16 cellular contexts compared by ENCODE assay signal in the genomic region with DNA sequence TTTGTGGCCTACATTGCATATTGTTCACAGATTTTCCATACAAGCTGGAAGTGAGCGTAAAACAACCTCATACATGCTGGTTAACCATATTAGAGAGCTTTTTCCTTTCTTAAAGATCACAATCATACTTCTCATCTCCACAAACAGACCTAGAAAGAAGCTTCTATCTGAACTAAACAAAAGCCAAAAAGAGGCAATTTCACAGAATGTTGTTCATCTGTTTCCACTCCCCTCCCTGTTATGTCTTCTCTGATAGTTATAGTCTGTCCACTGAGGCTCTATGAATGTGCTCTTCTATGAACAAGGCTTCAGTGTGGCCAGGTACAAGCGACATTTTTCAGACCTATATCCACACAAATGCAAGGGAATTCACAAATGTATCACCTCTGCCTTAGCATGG.
DNase-seq lines count a peak whose midpoint lies in the region; ATAC-seq, FAIRE-seq and TF ChIP-seq lines count a peak whose summit lies in the region.
"Had no signal": no experiment of that assay in that cellular context is flagged by ENCODE, and none has a peak within 500 bp of the region (broad histone marks: within the 10 kb centered on the region; RNA-seq: fewer than 3 reads in every experiment).

No MANE protein-coding gene starts in this region.

- intact Hi-C loops in activated T-helper 1 cell treated with anti-CD3 and anti-CD28 coated beads, Interleukin-12 subunit alpha, Interleukin-12 subunit beta, Interleukin-2, Interleukin-4 antibody, amounts not matched to agents 30 ng/mL and 10 ng/mL and 1 ng/mL, durations not matched to agents 14 hours and 24 hours and 36 hours (cut with micrococcal nuclease), result loop anchor here (2.0 kb wide), 1 partner anchor 59 kb away; no protein-coding TSS in a partner anchor
- intact Hi-C loops in activated CD4-positive, alpha-beta memory T cell treated with anti-CD3 and anti-CD28 coated beads for 36 hours (cut with micrococcal nuclease), result no loop called here
- intact Hi-C loops in left lung (cut with DNase I), result no loop called here

- no peaks in the 10 kb centered on the region for H3K36me3 ChIP-seq in left lung

- CTCF ChIA-PET in activated CD4-positive, alpha-beta memory T cell treated with anti-CD3 and anti-CD28 coated beads for 36 hours (lab: Charles Lee), result interaction anchor here (0.6 to 1.9 kb wide), 3 partner anchors 22 to 98 kb away, joined by 4 to 6 read pairs (median 5); no protein-coding TSS in a partner anchor

- H3K9me3 Mint-ChIP-seq in activated T-helper 1 cell treated with anti-CD3 and anti-CD28 coated beads, Interleukin-12 subunit alpha, Interleukin-12 subunit beta, Interleukin-2, Interleukin-4 antibody, amounts not matched to agents 30 ng/mL and 10 ng/mL and 1 ng/mL, durations not matched to agents 14 hours and 24 hours and 36 hours, result peaks cover 10% of the 10 kb centered on the region
- no peaks in the 10 kb centered on the region for H3K9me3 Mint-ChIP-seq in memory B cell
- H3K9me3 Mint-ChIP-seq in activated CD4-positive, alpha-beta memory T cell treated with anti-CD3 and anti-CD28 coated beads for 36 hours, result peaks cover 4% of the 10 kb centered on the region
- H3K9me3 Mint-ChIP-seq in activated T-helper 17 cell treated with anti-CD3 and anti-CD28 coated beads, Interleukin-2, amount 50 U/mL, for 72 hours, result no peaks in the 10 kb centered on the region

- H3K36me3 Mint-ChIP-seq in activated T-helper 1 cell treated with anti-CD3 and anti-CD28 coated beads, Interleukin-12 subunit alpha, Interleukin-12 subunit beta, Interleukin-2, Interleukin-4 antibody, amounts not matched to agents 30 ng/mL and 10 ng/mL and 1 ng/mL, durations not matched to agents 14 hours and 24 hours and 36 hours (ENCODE audit: low read depth), result peaks cover 19% of the 10 kb centered on the region
- peaks cover 14% of the 10 kb centered on the region for H3K36me3 Mint-ChIP-seq in memory B cell
- peaks cover 24% of the 10 kb centered on the region for H3K36me3 Mint-ChIP-seq in activated CD4-positive, alpha-beta memory T cell treated with anti-CD3 and anti-CD28 coated beads for 36 hours
- H3K36me3 Mint-ChIP-seq in activated T-helper 17 cell treated with anti-CD3 and anti-CD28 coated beads, Interleukin-2, amount 50 U/mL, for 72 hours (ENCODE audit: low read depth), result peaks cover 41% of the 10 kb centered on the region

- peak; percentile 5 for FAIRE-seq in GM18507 (lab: Jason Lieb, UNC)
- FAIRE-seq: D721Med had no signal

- H3K27ac Mint-ChIP-seq in activated T-helper 1 cell treated with anti-CD3 and anti-CD28 coated beads, Interleukin-12 subunit alpha, Interleukin-12 subunit beta, Interleukin-2, Interleukin-4 antibody, amounts not matched to agents 30 ng/mL and 10 ng/mL and 1 ng/mL, durations not matched to agents 14 hours and 24 hours and 36 hours, result peak overlapping the region; percentile 73
- peak overlapping the region; percentile 5 for H3K27ac Mint-ChIP-seq in memory B cell
- H3K27ac Mint-ChIP-seq in activated CD4-positive, alpha-beta memory T cell treated with anti-CD3 and anti-CD28 coated beads for 36 hours, result no peak overlapping the region
- no peak overlapping the region for H3K27ac Mint-ChIP-seq in activated T-helper 17 cell treated with anti-CD3 and anti-CD28 coated beads, Interleukin-2, amount 50 U/mL, for 72 hours
- H3K27ac Mint-ChIP-seq: CD14-positive monocyte; CD8-positive, alpha-beta T cell had no signal

- H3K4me3 Mint-ChIP-seq in activated T-helper 1 cell treated with anti-CD3 and anti-CD28 coated beads, Interleukin-12 subunit alpha, Interleukin-12 subunit beta, Interleukin-2, Interleukin-4 antibody, amounts not matched to agents 30 ng/mL and 10 ng/mL and 1 ng/mL, durations not matched to agents 14 hours and 24 hours and 36 hours, result no peak overlapping the region
- no peak overlapping the region for H3K4me3 Mint-ChIP-seq in memory B cell
- no peak overlapping the region for H3K4me3 Mint-ChIP-seq in activated CD4-positive, alpha-beta memory T cell treated with anti-CD3 and anti-CD28 coated beads for 36 hours
- H3K4me3 Mint-ChIP-seq in activated T-helper 17 cell treated with anti-CD3 and anti-CD28 coated beads, Interleukin-2, amount 50 U/mL, for 72 hours, result no peak overlapping the region
- H3K4me3 Mint-ChIP-seq: CD14-positive monocyte; CD8-positive, alpha-beta T cell had no signal

- no peak overlapping the region for H3K4me3 ChIP-seq in left lung
- H3K4me3 ChIP-seq: A549 had no signal

- H3K27me3 Mint-ChIP-seq in activated T-helper 1 cell treated with anti-CD3 and anti-CD28 coated beads, Interleukin-12 subunit alpha, Interleukin-12 subunit beta, Interleukin-2, Interleukin-4 antibody, amounts not matched to agents 30 ng/mL and 10 ng/mL and 1 ng/mL, durations not matched to agents 14 hours and 24 hours and 36 hours (ENCODE audit: insufficient read depth), result no peaks in the 10 kb centered on the region
- H3K27me3 Mint-ChIP-seq in memory B cell, result no peaks in the 10 kb centered on the region
- no peaks in the 10 kb centered on the region for H3K27me3 Mint-ChIP-seq in activated CD4-positive, alpha-beta memory T cell treated with anti-CD3 and anti-CD28 coated beads for 36 hours
- H3K27me3 Mint-ChIP-seq in activated T-helper 17 cell treated with anti-CD3 and anti-CD28 coated beads, Interleukin-2, amount 50 U/mL, for 72 hours, result no peaks in the 10 kb centered on the region

- H3K4me1 ChIP-seq in left lung, result no peaks in the 10 kb centered on the region
- H3K4me1 ChIP-seq: A549 had no signal

- H3K4me1 Mint-ChIP-seq in activated T-helper 1 cell treated with anti-CD3 and anti-CD28 coated beads, Interleukin-12 subunit alpha, Interleukin-12 subunit beta, Interleukin-2, Interleukin-4 antibody, amounts not matched to agents 30 ng/mL and 10 ng/mL and 1 ng/mL, durations not matched to agents 14 hours and 24 hours and 36 hours (ENCODE audit: low read depth), result peaks cover 11% of the 10 kb centered on the region
- H3K4me1 Mint-ChIP-seq in memory B cell, result peaks cover 18% of the 10 kb centered on the region
- H3K4me1 Mint-ChIP-seq in activated CD4-positive, alpha-beta memory T cell treated with anti-CD3 and anti-CD28 coated beads for 36 hours (ENCODE audit: low read depth), result peaks cover 14% of the 10 kb centered on the region
- H3K4me1 Mint-ChIP-seq in activated T-helper 17 cell treated with anti-CD3 and anti-CD28 coated beads, Interleukin-2, amount 50 U/mL, for 72 hours, result peaks cover 4% of the 10 kb centered on the region
- H3K4me1 Mint-ChIP-seq: CD14-positive monocyte had no signal

- no peak for DNase-seq in GM18507 (ENCODE audit: extremely low spot score, insufficient read length, low read depth)
- no peak for DNase-seq in activated T-helper 1 cell treated with anti-CD3 and anti-CD28 coated beads, Interleukin-12 subunit alpha, Interleukin-12 subunit beta, Interleukin-2, Interleukin-4 antibody, amounts not matched to agents 30 ng/mL and 10 ng/mL and 1 ng/mL, durations not matched to agents 14 hours and 24 hours and 36 hours (ENCODE audit: low spot score)
- no peak for DNase-seq in memory B cell (ENCODE audit: low spot score in 2 of 2)
- no peak for DNase-seq in activated CD4-positive, alpha-beta memory T cell treated with anti-CD3 and anti-CD28 coated beads for 36 hours
- no peak for DNase-seq in left lung
- DNase-seq: CD8-positive, alpha-beta T cell; COR-L47; DND-41; GDM1; IMR-90 had no signal

- TF ChIP-seq CTCF in left lung (IDR thresholded peaks at IDR 0.05), result no peak

- H3K27ac ChIP-seq in left lung, result no peak overlapping the region
- H3K27ac ChIP-seq: A549 had no signal

- no peaks in the 10 kb centered on the region for H3K27me3 ChIP-seq in left lung

- ATAC-seq in GM19043 (IDR thresholded peaks at IDR 0.05; ENCODE audit: low read depth, unreplicated experiment) (peak; percentile 6), memory B cell (ENCODE audit: low read depth) (no peak), left lung (no peak)
- ATAC-seq in activated T-helper 17 cell treated with anti-CD3 and anti-CD28 coated beads, Interleukin-2, amount 50 U/mL, for 72 hours (replicated peaks), result no peak
- ATAC-seq: A549; CD8-positive, alpha-beta T cell; HCT116 had no signal

- H3K9me3 ChIP-seq in left lung, result peaks cover 0 to 6% of the 10 kb centered on the region in 2 donors
- H3K9me3 ChIP-seq: A549 had no signal

- POLR2A ChIA-PET in activated CD4-positive, alpha-beta memory T cell treated with anti-CD3 and anti-CD28 coated beads for 36 hours (lab: Charles Lee), result interaction anchor here (0.6 kb wide), 1 partner anchor 60 kb away, joined by 3 read pairs; no protein-coding TSS in a partner anchor

Comparison
In these comparisons a context has a peak if more than half of its experiments do, and no peak if none do; other contexts are left out.
1. H3K27ac Mint-ChIP-seq: peak in activated T-helper 1 cell treated with anti-CD3 and anti-CD28 coated beads, Interleukin-12 subunit alpha, Interleukin-12 subunit beta, Interleukin-2, Interleukin-4 antibody, amounts not matched to agents 30 ng/mL and 10 ng/mL and 1 ng/mL, durations not matched to agents 14 hours and 24 hours and 36 hours (single experiment) and memory B cell (single experiment); none in activated CD4-positive, alpha-beta memory T cell treated with anti-CD3 and anti-CD28 coated beads for 36 hours (single experiment) and activated T-helper 17 cell treated with anti-CD3 and anti-CD28 coated beads, Interleukin-2, amount 50 U/mL, for 72 hours (single experiment).